13 cellular contexts compared by ENCODE assay signal in the genomic region with DNA sequence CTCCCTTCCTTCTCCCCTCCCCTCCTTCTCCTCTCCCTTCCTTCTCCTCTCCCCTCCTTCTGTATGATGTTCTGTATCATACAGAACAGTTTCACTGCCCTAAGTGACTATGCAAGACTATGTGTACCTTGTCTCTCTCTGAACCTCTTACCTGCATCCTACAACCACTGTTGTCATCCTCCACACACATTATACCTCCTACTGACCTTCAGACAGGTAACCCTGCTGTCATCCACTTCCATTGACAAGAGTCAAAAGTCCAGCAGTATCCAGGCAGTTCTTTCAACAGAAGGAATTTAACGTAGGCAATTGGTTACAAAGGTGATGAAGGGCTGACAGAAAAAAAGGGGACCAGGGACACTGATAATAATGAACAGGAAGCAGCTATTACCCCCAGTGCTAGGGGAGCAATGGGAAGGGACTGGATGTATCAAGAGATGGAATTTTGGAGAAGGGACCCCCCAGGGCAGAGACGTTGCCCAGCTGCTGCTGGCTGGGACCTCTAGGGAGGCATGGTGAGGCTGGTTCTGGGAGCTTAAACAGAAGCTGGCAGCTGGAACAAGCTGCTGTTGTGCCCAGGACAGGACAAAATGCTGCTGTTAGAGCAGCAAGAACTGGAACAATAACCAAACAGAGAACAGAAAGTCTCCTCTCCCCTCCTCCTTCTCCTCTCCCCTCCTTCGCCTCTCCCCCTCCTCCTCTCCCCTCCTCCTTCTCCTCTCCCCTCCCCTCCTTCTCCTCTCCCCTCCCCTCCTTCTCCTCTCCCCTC.
"Had no signal": no experiment of that assay in that cellular context is flagged by ENCODE, and none has a peak within 500 bp of the region (broad histone marks: within the 10 kb centered on the region; RNA-seq: fewer than 3 reads in every experiment).

No MANE protein-coding gene starts in this region.

- H3K9me3 Mint-ChIP-seq: activated CD4-positive, alpha-beta memory T cell treated with anti-CD3 and anti-CD28 coated beads, Interleukin-2, amount 10 ng/mL, durations not matched to agents 7 days and 5 days; activated naive CD8-positive, alpha-beta T cell treated with anti-CD3 and anti-CD28 coated beads for 36 hours; activated T-cell treated with anti-CD3 and anti-CD28 coated beads, Interleukin-2, amount 50 U/mL, for 72 hours; dendritic cell treated with granulocyte-macrophage colony-stimulating factor and Interleukin-4, amounts not matched to agents 40 ng/mL and 50 ng/mL, for 4 days had no signal

- H3K27ac ChIP-seq: left lung, tibial artery had no signal

- H3K27ac Mint-ChIP-seq: activated CD4-positive, alpha-beta memory T cell treated with anti-CD3 and anti-CD28 coated beads, Interleukin-2, amount 10 ng/mL, durations not matched to agents 7 days and 5 days; activated naive CD8-positive, alpha-beta T cell treated with anti-CD3 and anti-CD28 coated beads for 36 hours; activated T-cell treated with anti-CD3 and anti-CD28 coated beads, Interleukin-2, amount 50 U/mL, for 72 hours; dendritic cell treated with granulocyte-macrophage colony-stimulating factor and Interleukin-4, amounts not matched to agents 40 ng/mL and 50 ng/mL, for 4 days; memory B cell had no signal

- DNase-seq: activated CD4-positive, alpha-beta memory T cell treated with anti-CD3 and anti-CD28 coated beads, Interleukin-2, amount 10 ng/mL, durations not matched to agents 7 days and 5 days; activated CD4-positive, alpha-beta T cell treated with anti-CD3 and anti-CD28 coated beads for 1 hour; activated CD8-positive, alpha-beta memory T cell treated with anti-CD3 and anti-CD28 coated beads, Interleukin-2, amount 50 U/mL, for 4 hours; activated gamma-delta T cell treated with Interleukin-2 at 50 U/mL for 16 hours; activated naive CD8-positive, alpha-beta T cell treated with anti-CD3 and anti-CD28 coated beads for 36 hours; activated T-cell treated with anti-CD3 and anti-CD28 coated beads, Interleukin-2, amount 50 U/mL, for 72 hours; cerebellar nuclear complex; left lung; stimulated activated CD4-positive, alpha-beta T cell treated with anti-CD3 and anti-CD28 coated beads, Interleukin-4, amount 100 ng/mL, for 4 hours; tibial artery had no signal

- ATAC-seq: activated T-cell treated with anti-CD3 and anti-CD28 coated beads, Interleukin-2, amount 50 U/mL, for 72 hours; left lung had no signal

- H3K4me1 Mint-ChIP-seq: activated CD4-positive, alpha-beta memory T cell treated with anti-CD3 and anti-CD28 coated beads, Interleukin-2, amount 10 ng/mL, durations not matched to agents 7 days and 5 days; activated naive CD8-positive, alpha-beta T cell treated with anti-CD3 and anti-CD28 coated beads for 36 hours; memory B cell had no signal

- H3K36me3 Mint-ChIP-seq: activated naive CD8-positive, alpha-beta T cell treated with anti-CD3 and anti-CD28 coated beads for 36 hours had no signal

- H3K4me3 Mint-ChIP-seq: activated CD4-positive, alpha-beta memory T cell treated with anti-CD3 and anti-CD28 coated beads, Interleukin-2, amount 10 ng/mL, durations not matched to agents 7 days and 5 days; activated naive CD8-positive, alpha-beta T cell treated with anti-CD3 and anti-CD28 coated beads for 36 hours; activated T-cell treated with anti-CD3 and anti-CD28 coated beads, Interleukin-2, amount 50 U/mL, for 72 hours; dendritic cell treated with granulocyte-macrophage colony-stimulating factor and Interleukin-4, amounts not matched to agents 40 ng/mL and 50 ng/mL, for 4 days; memory B cell; nephron had no signal

- H3K9me3 ChIP-seq: left lung, tibial artery had no signal

- H3K36me3 ChIP-seq: left lung, tibial artery had no signal

- H3K4me3 ChIP-seq: left lung, tibial artery had no signal

- H3K4me1 ChIP-seq: left lung, tibial artery had no signal
